Comparison of ENCODE assay signal across 12 cellular contexts in the genomic region with DNA sequence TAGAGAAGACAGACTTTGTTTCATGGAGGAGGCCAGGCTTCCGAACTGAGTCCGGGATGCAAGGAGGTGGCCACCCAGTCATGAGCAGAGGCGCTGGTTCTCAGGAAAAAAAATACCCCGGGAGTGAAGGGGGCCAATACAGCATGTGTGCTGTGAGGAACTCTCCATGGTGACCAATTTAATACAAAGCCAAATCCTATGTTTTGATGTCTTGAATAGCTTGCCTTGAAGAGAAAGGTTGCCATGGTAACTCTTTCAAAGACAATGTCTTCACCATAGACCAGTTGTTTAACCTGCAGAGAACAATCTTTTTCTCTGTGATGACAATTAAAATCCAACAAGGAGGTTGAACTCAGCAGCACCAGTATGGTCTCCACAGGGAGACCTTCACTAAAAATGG.
"Had no signal": no experiment of that assay in that cellular context is flagged by ENCODE, and none has a peak within 500 bp of the region (broad histone marks: within the 10 kb centered on the region; RNA-seq: fewer than 3 reads in every experiment).

No MANE protein-coding gene starts in this region.

- DNase-seq: activated CD4-positive, alpha-beta T cell treated with anti-CD3 and anti-CD28 coated beads for 36 hours; activated CD8-positive, alpha-beta memory T cell treated with anti-CD3 and anti-CD28 coated beads, Interleukin-2, amount 50 U/mL, for 48 hours; activated CD8-positive, alpha-beta T cell treated with anti-CD3 and anti-CD28 coated beads, Interleukin-2, amount 10 ng/mL, durations not matched to agents 7 days and 5 days; activated naive CD8-positive, alpha-beta T cell treated with anti-CD3 and anti-CD28 coated beads, Interleukin-2, amount 10 ng/mL, durations not matched to agents 7 days and 5 days; anterior cingulate cortex; glutamatergic neuron; immature natural killer cell; naive thymus-derived CD4-positive, alpha-beta T cell; stimulated activated CD4-positive, alpha-beta T cell treated with anti-CD3 and anti-CD28 coated beads, Interleukin-12 subunit alpha, Interleukin-12 subunit beta, amount 100 ng/mL, for 4 hours; stimulated activated naive CD4-positive, alpha-beta T cell treated with Interleukin-2 at 50 U/mL for 16 hours; T-helper 9 cell; WERI-Rb-1 had no signal

- ATAC-seq: activated CD4-positive, alpha-beta T cell treated with anti-CD3 and anti-CD28 coated beads for 36 hours; activated CD8-positive, alpha-beta T cell treated with anti-CD3 and anti-CD28 coated beads, Interleukin-2, amount 10 ng/mL, durations not matched to agents 7 days and 5 days; naive thymus-derived CD4-positive, alpha-beta T cell had no signal
